Comparison of ENCODE assay signal across 15 cellular contexts in genomic region chr1:35915693-35916092, GRCh38.
"Had no signal": no experiment of that assay in that cellular context is flagged by ENCODE, and none has a peak within 500 bp of the region (broad histone marks: within the 10 kb centered on the region; RNA-seq: fewer than 3 reads in every experiment).

No MANE protein-coding gene starts in this region.

- H3K27ac ChIP-seq: breast epithelium, transverse colon, vagina had no signal

- H3K27me3 ChIP-seq: breast epithelium, transverse colon, vagina had no signal

- H3K27ac Mint-ChIP-seq: activated T-helper 1 cell treated with anti-CD3 and anti-CD28 coated beads, Interleukin-12 subunit alpha, Interleukin-12 subunit beta, Interleukin-2, Interleukin-4 antibody, amounts not matched to agents 30 ng/mL and 10 ng/mL and 1 ng/mL, durations not matched to agents 14 hours and 24 hours and 36 hours; natural killer cell treated with Interleukin-12 subunit alpha and Interleukin-12 subunit beta and Interleukin-15 and Interleukin-18, amount 100 ng/mL, for 72 hours had no signal

- H3K27me3 Mint-ChIP-seq: natural killer cell treated with Interleukin-12 subunit alpha and Interleukin-12 subunit beta and Interleukin-15 and Interleukin-18, amount 100 ng/mL, for 72 hours had no signal

- H3K4me3 Mint-ChIP-seq: activated T-helper 1 cell treated with anti-CD3 and anti-CD28 coated beads, Interleukin-12 subunit alpha, Interleukin-12 subunit beta, Interleukin-2, Interleukin-4 antibody, amounts not matched to agents 30 ng/mL and 10 ng/mL and 1 ng/mL, durations not matched to agents 14 hours and 24 hours and 36 hours; natural killer cell treated with Interleukin-12 subunit alpha and Interleukin-12 subunit beta and Interleukin-15 and Interleukin-18, amount 100 ng/mL, for 72 hours had no signal

- H3K9me3 ChIP-seq: breast epithelium, transverse colon, vagina had no signal

- H3K4me3 ChIP-seq: breast epithelium, transverse colon, vagina had no signal

- H3K4me1 ChIP-seq: breast epithelium, transverse colon, vagina had no signal

- H3K9me3 Mint-ChIP-seq: activated T-helper 1 cell treated with anti-CD3 and anti-CD28 coated beads, Interleukin-12 subunit alpha, Interleukin-12 subunit beta, Interleukin-2, Interleukin-4 antibody, amounts not matched to agents 30 ng/mL and 10 ng/mL and 1 ng/mL, durations not matched to agents 14 hours and 24 hours and 36 hours; natural killer cell treated with Interleukin-12 subunit alpha and Interleukin-12 subunit beta and Interleukin-15 and Interleukin-18, amount 100 ng/mL, for 72 hours had no signal

- FAIRE-seq: endometrium had no signal

- DNase-seq: activated CD4-positive, alpha-beta T cell treated with anti-CD3 and anti-CD28 coated beads, Interleukin-2, amount 50 U/mL, for 1 hour; activated naive CD4-positive, alpha-beta T cell treated with Interleukin-2 at 50 U/mL for 16 hours; anterior cingulate cortex; kidney glomerular epithelial cell; mesenchymal stem cell; retina; stimulated activated CD4-positive, alpha-beta T cell treated with anti-CD3 and anti-CD28 coated beads, Interleukin-4, amount 100 ng/mL, for 4 hours; stimulated activated CD8-positive, alpha-beta memory T cell treated with anti-CD3 and anti-CD28 coated beads, Interleukin-4, amount 100 ng/mL, for 48 hours; stimulated activated naive CD4-positive, alpha-beta T cell treated with Interleukin-2 at 50 U/mL for 16 hours; transverse colon had no signal
